ENCODE assay signal across 1 cellular context in the genomic region with DNA sequence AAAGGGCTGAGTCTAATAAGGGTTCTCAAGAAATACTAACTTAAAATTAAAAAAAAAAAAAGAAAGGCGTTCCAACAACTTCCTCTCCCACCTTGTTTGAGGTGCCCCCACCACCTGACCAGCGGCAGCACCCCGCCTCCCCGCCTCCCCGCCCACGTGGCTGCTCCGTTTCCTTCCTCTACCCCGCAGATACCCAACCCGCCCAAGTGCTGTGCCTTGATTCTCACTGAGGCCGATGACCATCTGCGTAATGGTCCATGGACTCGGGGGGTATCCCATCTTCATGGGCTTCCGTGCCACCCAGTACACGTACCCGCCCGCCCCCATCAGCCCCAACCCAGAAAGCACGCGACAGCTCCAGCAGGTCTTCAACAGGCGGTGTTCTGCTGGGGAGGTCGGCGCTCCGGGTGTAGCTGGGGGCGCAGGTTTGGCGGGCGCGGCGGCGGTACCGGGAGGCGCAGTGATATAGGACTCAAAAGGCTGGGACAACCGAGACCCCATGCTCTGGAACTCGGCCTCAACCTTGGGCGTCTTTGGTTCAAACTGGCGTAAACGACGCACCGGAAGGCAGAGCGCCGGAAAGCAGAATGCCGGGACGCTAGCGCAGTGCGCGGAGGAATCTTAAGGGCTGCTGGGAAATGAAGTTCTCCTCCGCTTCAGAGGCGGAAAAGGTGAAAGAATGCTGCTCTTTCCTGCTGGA.
TF ChIP-seq lines count a peak whose summit lies in the region.

A gene with protein sequence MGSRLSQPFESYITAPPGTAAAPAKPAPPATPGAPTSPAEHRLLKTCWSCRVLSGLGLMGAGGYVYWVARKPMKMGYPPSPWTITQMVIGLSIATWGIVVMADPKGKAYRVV (minus strand): TSS at position 545 of the 700 bp plus-strand sequence. CDS start 44 bp downstream, at position 501.

TF ChIP-seq in K562, 482 proteins besides CTCF, POLR2A, EP300 and RAD21 (continued from another document and continues in another):
- TF ChIP-seq, protein P1, sequence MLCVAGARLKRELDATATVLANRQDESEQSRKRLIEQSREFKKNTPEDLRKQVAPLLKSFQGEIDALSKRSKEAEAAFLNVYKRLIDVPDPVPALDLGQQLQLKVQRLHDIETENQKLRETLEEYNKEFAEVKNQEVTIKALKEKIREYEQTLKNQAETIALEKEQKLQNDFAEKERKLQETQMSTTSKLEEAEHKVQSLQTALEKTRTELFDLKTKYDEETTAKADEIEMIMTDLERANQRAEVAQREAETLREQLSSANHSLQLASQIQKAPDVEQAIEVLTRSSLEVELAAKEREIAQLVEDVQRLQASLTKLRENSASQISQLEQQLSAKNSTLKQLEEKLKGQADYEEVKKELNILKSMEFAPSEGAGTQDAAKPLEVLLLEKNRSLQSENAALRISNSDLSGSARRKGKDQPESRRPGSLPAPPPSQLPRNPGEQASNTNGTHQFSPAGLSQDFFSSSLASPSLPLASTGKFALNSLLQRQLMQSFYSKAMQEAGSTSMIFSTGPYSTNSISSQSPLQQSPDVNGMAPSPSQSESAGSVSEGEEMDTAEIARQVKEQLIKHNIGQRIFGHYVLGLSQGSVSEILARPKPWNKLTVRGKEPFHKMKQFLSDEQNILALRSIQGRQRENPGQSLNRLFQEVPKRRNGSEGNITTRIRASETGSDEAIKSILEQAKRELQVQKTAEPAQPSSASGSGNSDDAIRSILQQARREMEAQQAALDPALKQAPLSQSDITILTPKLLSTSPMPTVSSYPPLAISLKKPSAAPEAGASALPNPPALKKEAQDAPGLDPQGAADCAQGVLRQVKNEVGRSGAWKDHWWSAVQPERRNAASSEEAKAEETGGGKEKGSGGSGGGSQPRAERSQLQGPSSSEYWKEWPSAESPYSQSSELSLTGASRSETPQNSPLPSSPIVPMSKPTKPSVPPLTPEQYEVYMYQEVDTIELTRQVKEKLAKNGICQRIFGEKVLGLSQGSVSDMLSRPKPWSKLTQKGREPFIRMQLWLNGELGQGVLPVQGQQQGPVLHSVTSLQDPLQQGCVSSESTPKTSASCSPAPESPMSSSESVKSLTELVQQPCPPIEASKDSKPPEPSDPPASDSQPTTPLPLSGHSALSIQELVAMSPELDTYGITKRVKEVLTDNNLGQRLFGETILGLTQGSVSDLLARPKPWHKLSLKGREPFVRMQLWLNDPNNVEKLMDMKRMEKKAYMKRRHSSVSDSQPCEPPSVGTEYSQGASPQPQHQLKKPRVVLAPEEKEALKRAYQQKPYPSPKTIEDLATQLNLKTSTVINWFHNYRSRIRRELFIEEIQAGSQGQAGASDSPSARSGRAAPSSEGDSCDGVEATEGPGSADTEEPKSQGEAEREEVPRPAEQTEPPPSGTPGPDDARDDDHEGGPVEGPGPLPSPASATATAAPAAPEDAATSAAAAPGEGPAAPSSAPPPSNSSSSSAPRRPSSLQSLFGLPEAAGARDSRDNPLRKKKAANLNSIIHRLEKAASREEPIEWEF (CRISPR knock-in tag; IDR thresholded peaks at IDR 0.05), result no peak
- no peak for TF ChIP-seq JUND (IDR thresholded peaks at IDR 0.05; ENCODE audit: borderline replicate concordance, low read depth, low read length)
- no peak for TF ChIP-seq JUND (tag; IDR thresholded peaks at IDR 0.05; ENCODE audit: borderline replicate concordance, low read depth, low read length)
- no peak for TF ChIP-seq TRIM24 (IDR thresholded peaks at IDR 0.05)
- no peak for TF ChIP-seq BDP1 (IDR thresholded peaks at IDR 0.05; ENCODE audit: insufficient read depth, insufficient read length)
- peak; percentile 79 for TF ChIP-seq GABPA (tag; conservative IDR thresholded peaks at IDR 0.05; ENCODE audit: low read depth)
- TF ChIP-seq CREM (IDR thresholded peaks at IDR 0.05; ENCODE audit: low read depth), result peak; percentile 89
- TF ChIP-seq, protein P2, sequence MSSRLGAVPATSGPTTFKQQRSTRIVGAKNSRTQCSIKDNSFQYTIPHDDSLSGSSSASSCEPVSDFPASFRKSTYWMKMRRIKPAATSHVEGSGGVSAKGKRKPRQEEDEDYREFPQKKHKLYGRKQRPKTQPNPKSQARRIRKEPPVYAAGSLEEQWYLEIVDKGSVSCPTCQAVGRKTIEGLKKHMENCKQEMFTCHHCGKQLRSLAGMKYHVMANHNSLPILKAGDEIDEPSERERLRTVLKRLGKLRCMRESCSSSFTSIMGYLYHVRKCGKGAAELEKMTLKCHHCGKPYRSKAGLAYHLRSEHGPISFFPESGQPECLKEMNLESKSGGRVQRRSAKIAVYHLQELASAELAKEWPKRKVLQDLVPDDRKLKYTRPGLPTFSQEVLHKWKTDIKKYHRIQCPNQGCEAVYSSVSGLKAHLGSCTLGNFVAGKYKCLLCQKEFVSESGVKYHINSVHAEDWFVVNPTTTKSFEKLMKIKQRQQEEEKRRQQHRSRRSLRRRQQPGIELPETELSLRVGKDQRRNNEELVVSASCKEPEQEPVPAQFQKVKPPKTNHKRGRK (tag; IDR thresholded peaks at IDR 0.05), result no peak
- TF ChIP-seq MTA2 (IDR thresholded peaks at IDR 0.05; ENCODE audit: low read depth), result no peak
- TF ChIP-seq MBD2 (IDR thresholded peaks at IDR 0.05; ENCODE audit: borderline replicate concordance, low read depth), result 0 out of 2 replicates have a peak, but pooled peaks have one; percentile 38
- TF ChIP-seq, protein P3, sequence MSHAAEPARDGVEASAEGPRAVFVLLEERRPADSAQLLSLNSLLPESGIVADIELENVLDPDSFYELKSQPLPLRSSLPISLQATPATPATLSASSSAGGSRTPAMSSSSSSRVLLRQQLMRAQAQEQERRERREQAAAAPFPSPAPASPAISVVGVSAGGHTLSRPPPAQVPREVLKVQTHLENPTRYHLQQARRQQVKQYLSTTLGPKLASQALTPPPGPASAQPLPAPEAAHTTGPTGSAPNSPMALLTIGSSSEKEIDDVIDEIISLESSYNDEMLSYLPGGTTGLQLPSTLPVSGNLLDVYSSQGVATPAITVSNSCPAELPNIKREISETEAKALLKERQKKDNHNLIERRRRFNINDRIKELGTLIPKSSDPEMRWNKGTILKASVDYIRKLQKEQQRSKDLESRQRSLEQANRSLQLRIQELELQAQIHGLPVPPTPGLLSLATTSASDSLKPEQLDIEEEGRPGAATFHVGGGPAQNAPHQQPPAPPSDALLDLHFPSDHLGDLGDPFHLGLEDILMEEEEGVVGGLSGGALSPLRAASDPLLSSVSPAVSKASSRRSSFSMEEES (CRISPR knock-in tag; IDR thresholded peaks at IDR 0.05), result no peak
- no peak for TF ChIP-seq ZEB2 (IDR thresholded peaks at IDR 0.05)
- no peak for TF ChIP-seq STAG1 (CRISPR knock-in tag; IDR thresholded peaks at IDR 0.05; ENCODE audit: borderline replicate concordance)
- no peak for TF ChIP-seq CBFB (CRISPR knock-in tag; IDR thresholded peaks at IDR 0.05)
- TF ChIP-seq ZNF76 (CRISPR knock-in tag; IDR thresholded peaks at IDR 0.05; ENCODE audit: borderline replicate concordance), result no peak
- TF ChIP-seq, protein P4, sequence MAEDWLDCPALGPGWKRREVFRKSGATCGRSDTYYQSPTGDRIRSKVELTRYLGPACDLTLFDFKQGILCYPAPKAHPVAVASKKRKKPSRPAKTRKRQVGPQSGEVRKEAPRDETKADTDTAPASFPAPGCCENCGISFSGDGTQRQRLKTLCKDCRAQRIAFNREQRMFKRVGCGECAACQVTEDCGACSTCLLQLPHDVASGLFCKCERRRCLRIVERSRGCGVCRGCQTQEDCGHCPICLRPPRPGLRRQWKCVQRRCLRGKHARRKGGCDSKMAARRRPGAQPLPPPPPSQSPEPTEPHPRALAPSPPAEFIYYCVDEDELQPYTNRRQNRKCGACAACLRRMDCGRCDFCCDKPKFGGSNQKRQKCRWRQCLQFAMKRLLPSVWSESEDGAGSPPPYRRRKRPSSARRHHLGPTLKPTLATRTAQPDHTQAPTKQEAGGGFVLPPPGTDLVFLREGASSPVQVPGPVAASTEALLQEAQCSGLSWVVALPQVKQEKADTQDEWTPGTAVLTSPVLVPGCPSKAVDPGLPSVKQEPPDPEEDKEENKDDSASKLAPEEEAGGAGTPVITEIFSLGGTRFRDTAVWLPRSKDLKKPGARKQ (CRISPR knock-in tag; IDR thresholded peaks at IDR 0.05), result no peak
- TF ChIP-seq, protein P5, sequence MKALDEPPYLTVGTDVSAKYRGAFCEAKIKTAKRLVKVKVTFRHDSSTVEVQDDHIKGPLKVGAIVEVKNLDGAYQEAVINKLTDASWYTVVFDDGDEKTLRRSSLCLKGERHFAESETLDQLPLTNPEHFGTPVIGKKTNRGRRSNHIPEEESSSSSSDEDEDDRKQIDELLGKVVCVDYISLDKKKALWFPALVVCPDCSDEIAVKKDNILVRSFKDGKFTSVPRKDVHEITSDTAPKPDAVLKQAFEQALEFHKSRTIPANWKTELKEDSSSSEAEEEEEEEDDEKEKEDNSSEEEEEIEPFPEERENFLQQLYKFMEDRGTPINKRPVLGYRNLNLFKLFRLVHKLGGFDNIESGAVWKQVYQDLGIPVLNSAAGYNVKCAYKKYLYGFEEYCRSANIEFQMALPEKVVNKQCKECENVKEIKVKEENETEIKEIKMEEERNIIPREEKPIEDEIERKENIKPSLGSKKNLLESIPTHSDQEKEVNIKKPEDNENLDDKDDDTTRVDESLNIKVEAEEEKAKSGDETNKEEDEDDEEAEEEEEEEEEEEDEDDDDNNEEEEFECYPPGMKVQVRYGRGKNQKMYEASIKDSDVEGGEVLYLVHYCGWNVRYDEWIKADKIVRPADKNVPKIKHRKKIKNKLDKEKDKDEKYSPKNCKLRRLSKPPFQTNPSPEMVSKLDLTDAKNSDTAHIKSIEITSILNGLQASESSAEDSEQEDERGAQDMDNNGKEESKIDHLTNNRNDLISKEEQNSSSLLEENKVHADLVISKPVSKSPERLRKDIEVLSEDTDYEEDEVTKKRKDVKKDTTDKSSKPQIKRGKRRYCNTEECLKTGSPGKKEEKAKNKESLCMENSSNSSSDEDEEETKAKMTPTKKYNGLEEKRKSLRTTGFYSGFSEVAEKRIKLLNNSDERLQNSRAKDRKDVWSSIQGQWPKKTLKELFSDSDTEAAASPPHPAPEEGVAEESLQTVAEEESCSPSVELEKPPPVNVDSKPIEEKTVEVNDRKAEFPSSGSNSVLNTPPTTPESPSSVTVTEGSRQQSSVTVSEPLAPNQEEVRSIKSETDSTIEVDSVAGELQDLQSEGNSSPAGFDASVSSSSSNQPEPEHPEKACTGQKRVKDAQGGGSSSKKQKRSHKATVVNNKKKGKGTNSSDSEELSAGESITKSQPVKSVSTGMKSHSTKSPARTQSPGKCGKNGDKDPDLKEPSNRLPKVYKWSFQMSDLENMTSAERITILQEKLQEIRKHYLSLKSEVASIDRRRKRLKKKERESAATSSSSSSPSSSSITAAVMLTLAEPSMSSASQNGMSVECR (CRISPR knock-in tag; IDR thresholded peaks at IDR 0.05), result no peak
- TF ChIP-seq TEAD1 (CRISPR knock-in tag; IDR thresholded peaks at IDR 0.05), result no peak
- TF ChIP-seq NR2C2 (CRISPR knock-in tag; IDR thresholded peaks at IDR 0.05), result no peak
- peak; percentile 54; the same call in 1 of the 2 replicates for TF ChIP-seq NR2C2 (tag; IDR thresholded peaks at IDR 0.05)
- TF ChIP-seq, protein P6, sequence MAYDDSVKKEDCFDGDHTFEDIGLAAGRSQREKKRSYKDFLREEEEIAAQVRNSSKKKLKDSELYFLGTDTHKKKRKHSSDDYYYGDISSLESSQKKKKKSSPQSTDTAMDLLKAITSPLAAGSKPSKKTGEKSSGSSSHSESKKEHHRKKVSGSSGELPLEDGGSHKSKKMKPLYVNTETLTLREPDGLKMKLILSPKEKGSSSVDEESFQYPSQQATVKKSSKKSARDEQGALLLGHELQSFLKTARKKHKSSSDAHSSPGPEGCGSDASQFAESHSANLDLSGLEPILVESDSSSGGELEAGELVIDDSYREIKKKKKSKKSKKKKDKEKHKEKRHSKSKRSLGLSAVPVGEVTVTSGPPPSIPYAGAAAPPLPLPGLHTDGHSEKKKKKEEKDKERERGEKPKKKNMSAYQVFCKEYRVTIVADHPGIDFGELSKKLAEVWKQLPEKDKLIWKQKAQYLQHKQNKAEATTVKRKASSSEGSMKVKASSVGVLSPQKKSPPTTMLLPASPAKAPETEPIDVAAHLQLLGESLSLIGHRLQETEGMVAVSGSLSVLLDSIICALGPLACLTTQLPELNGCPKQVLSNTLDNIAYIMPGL (CRISPR knock-in tag; IDR thresholded peaks at IDR 0.05), result no peak
- no peak for TF ChIP-seq CEBPG (CRISPR knock-in tag; IDR thresholded peaks at IDR 0.05)
- TF ChIP-seq CEBPG (tag; conservative IDR thresholded peaks at IDR 0.05 in 1 of 2, IDR thresholded peaks at IDR 0.05 in 1 of 2), result no peak
- peak; percentile 48; the same call in 1 of the 2 replicates for TF ChIP-seq RAD51 (IDR thresholded peaks at IDR 0.05; ENCODE audit: borderline replicate concordance, low read depth)
- no peak for TF ChIP-seq RBM15 (IDR thresholded peaks at IDR 0.05; ENCODE audit: insufficient read depth, low read length)
- TF ChIP-seq SMARCA5 (IDR thresholded peaks at IDR 0.05), result no peak
- TF ChIP-seq YY1 (IDR thresholded peaks at IDR 0.05; ENCODE audit: borderline replicate concordance in 1 of 3, control insufficient read depth in 1 of 3, extremely low read depth in 1 of 3, insufficient read depth in 3 of 3, insufficient read length in 1 of 3, insufficient replicate concordance in 2 of 3, low read depth in 1 of 3, low read length in 2 of 3), result peak in 1 of 3 experiments; percentile 14
- no peak; the same call in 1 of the 2 replicates for TF ChIP-seq TEAD4 (IDR thresholded peaks at IDR 0.05; ENCODE audit: low read length)
- TF ChIP-seq TEAD4 (CRISPR knock-in tag; IDR thresholded peaks at IDR 0.05; ENCODE audit: borderline replicate concordance), result no peak
- TF ChIP-seq IRF2 (CRISPR knock-in tag; IDR thresholded peaks at IDR 0.05), result no peak
- TF ChIP-seq MTF1 (CRISPR knock-in tag; IDR thresholded peaks at IDR 0.05; ENCODE audit: borderline replicate concordance), result no peak
- TF ChIP-seq, protein P7, sequence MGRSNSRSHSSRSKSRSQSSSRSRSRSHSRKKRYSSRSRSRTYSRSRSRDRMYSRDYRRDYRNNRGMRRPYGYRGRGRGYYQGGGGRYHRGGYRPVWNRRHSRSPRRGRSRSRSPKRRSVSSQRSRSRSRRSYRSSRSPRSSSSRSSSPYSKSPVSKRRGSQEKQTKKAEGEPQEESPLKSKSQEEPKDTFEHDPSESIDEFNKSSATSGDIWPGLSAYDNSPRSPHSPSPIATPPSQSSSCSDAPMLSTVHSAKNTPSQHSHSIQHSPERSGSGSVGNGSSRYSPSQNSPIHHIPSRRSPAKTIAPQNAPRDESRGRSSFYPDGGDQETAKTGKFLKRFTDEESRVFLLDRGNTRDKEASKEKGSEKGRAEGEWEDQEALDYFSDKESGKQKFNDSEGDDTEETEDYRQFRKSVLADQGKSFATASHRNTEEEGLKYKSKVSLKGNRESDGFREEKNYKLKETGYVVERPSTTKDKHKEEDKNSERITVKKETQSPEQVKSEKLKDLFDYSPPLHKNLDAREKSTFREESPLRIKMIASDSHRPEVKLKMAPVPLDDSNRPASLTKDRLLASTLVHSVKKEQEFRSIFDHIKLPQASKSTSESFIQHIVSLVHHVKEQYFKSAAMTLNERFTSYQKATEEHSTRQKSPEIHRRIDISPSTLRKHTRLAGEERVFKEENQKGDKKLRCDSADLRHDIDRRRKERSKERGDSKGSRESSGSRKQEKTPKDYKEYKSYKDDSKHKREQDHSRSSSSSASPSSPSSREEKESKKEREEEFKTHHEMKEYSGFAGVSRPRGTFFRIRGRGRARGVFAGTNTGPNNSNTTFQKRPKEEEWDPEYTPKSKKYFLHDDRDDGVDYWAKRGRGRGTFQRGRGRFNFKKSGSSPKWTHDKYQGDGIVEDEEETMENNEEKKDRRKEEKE (IDR thresholded peaks at IDR 0.05; ENCODE audit: borderline replicate concordance in 1 of 2, control insufficient read depth in 1 of 2, low read depth in 2 of 2, low read length in 1 of 2), result no peak
- TF ChIP-seq ZC3H4 (CRISPR knock-in tag; IDR thresholded peaks at IDR 0.05; ENCODE audit: borderline replicate concordance), result no peak
- TF ChIP-seq CHD4 (IDR thresholded peaks at IDR 0.05; ENCODE audit: insufficient read depth, insufficient replicate concordance, low read depth, low read length, poor library complexity, severe bottlenecking), result no peak
- no peak for TF ChIP-seq C11orf30 (IDR thresholded peaks at IDR 0.05; ENCODE audit: low read depth)
- TF ChIP-seq ZNF384 (IDR thresholded peaks at IDR 0.05; ENCODE audit: low read depth, low read length), result no peak
- no peak for TF ChIP-seq CEBPB (tag; IDR thresholded peaks at IDR 0.05)
